In genomic region chr11:57311109-57311936, GRCh38 we compare ENCODE assay signal across 8 cellular contexts. TPM values are rescaled to one million over a fixed set of nuclear protein-coding genes. Genes with fewer than 3 reads are reported as not detected.
DNase-seq lines count a peak whose midpoint lies in the region; ATAC-seq and TF ChIP-seq lines count a peak whose summit lies in the region.

No MANE protein-coding gene starts in this region.

- H3K9me3 Mint-ChIP-seq in activated T-helper 1 cell treated with anti-CD3 and anti-CD28 coated beads, Interleukin-12 subunit alpha, Interleukin-12 subunit beta, Interleukin-2, Interleukin-4 antibody, amounts not matched to agents 30 ng/mL and 10 ng/mL and 1 ng/mL, durations not matched to agents 14 hours and 24 hours and 36 hours: no peaks in the 10 kb centered on the region
- no peaks in the 10 kb centered on the region for H3K9me3 Mint-ChIP-seq in natural killer cell

- peaks cover 5% of the 10 kb centered on the region for H3K36me3 Mint-ChIP-seq in activated T-helper 1 cell treated with anti-CD3 and anti-CD28 coated beads, Interleukin-12 subunit alpha, Interleukin-12 subunit beta, Interleukin-2, Interleukin-4 antibody, amounts not matched to agents 30 ng/mL and 10 ng/mL and 1 ng/mL, durations not matched to agents 14 hours and 24 hours and 36 hours (ENCODE audit: low read depth)
- H3K36me3 Mint-ChIP-seq in natural killer cell: no peaks in the 10 kb centered on the region

- peaks cover 2% of the 10 kb centered on the region for H3K27me3 Mint-ChIP-seq in activated T-helper 1 cell treated with anti-CD3 and anti-CD28 coated beads, Interleukin-12 subunit alpha, Interleukin-12 subunit beta, Interleukin-2, Interleukin-4 antibody, amounts not matched to agents 30 ng/mL and 10 ng/mL and 1 ng/mL, durations not matched to agents 14 hours and 24 hours and 36 hours (ENCODE audit: insufficient read depth)
- no peaks in the 10 kb centered on the region for H3K27me3 Mint-ChIP-seq in natural killer cell (ENCODE audit: low read depth in 2 of 2)

- peak overlapping the region; percentile 65 for H3K4me3 Mint-ChIP-seq in activated T-helper 1 cell treated with anti-CD3 and anti-CD28 coated beads, Interleukin-12 subunit alpha, Interleukin-12 subunit beta, Interleukin-2, Interleukin-4 antibody, amounts not matched to agents 30 ng/mL and 10 ng/mL and 1 ng/mL, durations not matched to agents 14 hours and 24 hours and 36 hours
- H3K4me3 Mint-ChIP-seq in natural killer cell: peak overlapping the region; percentile 4

- H3K27ac Mint-ChIP-seq in activated T-helper 1 cell treated with anti-CD3 and anti-CD28 coated beads, Interleukin-12 subunit alpha, Interleukin-12 subunit beta, Interleukin-2, Interleukin-4 antibody, amounts not matched to agents 30 ng/mL and 10 ng/mL and 1 ng/mL, durations not matched to agents 14 hours and 24 hours and 36 hours: peak overlapping the region; percentile 43
- peak overlapping the region in 1 of 2 donors; percentile 79 for H3K27ac Mint-ChIP-seq in natural killer cell

- H3K4me1 Mint-ChIP-seq in activated T-helper 1 cell treated with anti-CD3 and anti-CD28 coated beads, Interleukin-12 subunit alpha, Interleukin-12 subunit beta, Interleukin-2, Interleukin-4 antibody, amounts not matched to agents 30 ng/mL and 10 ng/mL and 1 ng/mL, durations not matched to agents 14 hours and 24 hours and 36 hours (ENCODE audit: low read depth): peaks cover 5% of the 10 kb centered on the region
- H3K4me1 Mint-ChIP-seq in natural killer cell: peaks cover 6 to 24% of the 10 kb centered on the region in 2 donors

- H3K27ac ChIP-seq in temporal lobe (ENCODE audit: low read depth, low read length): peak overlapping the region; percentile 57

- no peak for TF ChIP-seq CTCF in fibroblast of pulmonary artery (IDR thresholded peaks at IDR 0.05; ENCODE audit: low read length, missing control alignments)
- TF ChIP-seq CTCF in natural killer cell (IDR thresholded peaks at IDR 0.05): no peak

- intact Hi-C loops in activated T-helper 1 cell treated with anti-CD3 and anti-CD28 coated beads, Interleukin-12 subunit alpha, Interleukin-12 subunit beta, Interleukin-2, Interleukin-4 antibody, amounts not matched to agents 30 ng/mL and 10 ng/mL and 1 ng/mL, durations not matched to agents 14 hours and 24 hours and 36 hours (cut with micrococcal nuclease): loop anchor here (1.0 kb wide), 1 partner anchor 14 kb away; no protein-coding TSS in a partner anchor
- intact Hi-C loops in natural killer cell (cut with micrococcal nuclease): no loop called here

- H3K4me3 ChIP-seq in fibroblast of pulmonary artery (replicated peaks; ENCODE audit: low read depth, low read length): peak overlapping the region; percentile 59

- ATAC-seq in GM19043 (IDR thresholded peaks at IDR 0.05; ENCODE audit: low read depth, unreplicated experiment) (peak; percentile 97), HG03175 (IDR thresholded peaks at IDR 0.05; ENCODE audit: unreplicated experiment) (peak; percentile 88), natural killer cell (peak; percentile 49 to 92 (median 71))

- DNase-seq in Ammon's horn (ENCODE audit: low spot score) (peak; percentile 66), NOMO-1 treated with dmso at 0.1 percent for 144 hours (lab: John Stamatoyannopoulos, UW; ENCODE audit: unreplicated experiment) (peak; percentile 83), fibroblast of pulmonary artery (ENCODE audit: low read depth) (peak; percentile 98), natural killer cell (peak; percentile 29)
- peak; percentile 47 for DNase-seq in activated T-helper 1 cell treated with anti-CD3 and anti-CD28 coated beads, Interleukin-12 subunit alpha, Interleukin-12 subunit beta, Interleukin-2, Interleukin-4 antibody, amounts not matched to agents 30 ng/mL and 10 ng/mL and 1 ng/mL, durations not matched to agents 14 hours and 24 hours and 36 hours (ENCODE audit: low spot score)

RNA-seq across cellular contexts. Expression of gene TNKS1BP1, which starts 13.4 kb away (rescaled TPM):
- total RNA-seq in activated T-helper 1 cell treated with anti-CD3 and anti-CD28 coated beads, Interleukin-12 subunit alpha, Interleukin-12 subunit beta, Interleukin-2, Interleukin-4 antibody, amounts not matched to agents 30 ng/mL and 10 ng/mL and 1 ng/mL, durations not matched to agents 14 hours and 24 hours and 36 hours: 22.1 and 24.3 TPM in 2 replicates
- total RNA-seq in natural killer cell (1 to 10 TPM; 4.3 to 9.3 (median 7.5) TPM), temporal lobe (13.5 TPM)

RNA-seq across cellular contexts. Expression of gene SSRP1, which starts 24.4 kb away (rescaled TPM):
- total RNA-seq in activated T-helper 1 cell treated with anti-CD3 and anti-CD28 coated beads, Interleukin-12 subunit alpha, Interleukin-12 subunit beta, Interleukin-2, Interleukin-4 antibody, amounts not matched to agents 30 ng/mL and 10 ng/mL and 1 ng/mL, durations not matched to agents 14 hours and 24 hours and 36 hours: 235 and 239 TPM in 2 replicates
- total RNA-seq in natural killer cell (10 to 100 TPM; 45.5 to 50.0 (median 47.1) TPM), temporal lobe (45.2 TPM)

RNA-seq across cellular contexts. Expression of gene P2RX3, which starts 26.8 kb away (rescaled TPM):
- not detected in 2 replicates for total RNA-seq in activated T-helper 1 cell treated with anti-CD3 and anti-CD28 coated beads, Interleukin-12 subunit alpha, Interleukin-12 subunit beta, Interleukin-2, Interleukin-4 antibody, amounts not matched to agents 30 ng/mL and 10 ng/mL and 1 ng/mL, durations not matched to agents 14 hours and 24 hours and 36 hours
- total RNA-seq in natural killer cell (not detected), temporal lobe (not detected)

Comparison
In these comparisons a context has a peak if more than half of its experiments do, and no peak if none do; other contexts are left out.
1. Peak in every context shown above with its lines: DNase-seq, ATAC-seq, H3K4me3 ChIP-seq and H3K27ac ChIP-seq.
2. DNase-seq: peak in every context shown above with its lines; median percentile 98 in fibroblast of pulmonary artery; 83 in NOMO-1 treated with dmso at 0.1 percent for 144 hours; 66 in Ammon's horn; 47 in activated T-helper 1 cell treated with anti-CD3 and anti-CD28 coated beads, Interleukin-12 subunit alpha, Interleukin-12 subunit beta, Interleukin-2, Interleukin-4 antibody, amounts not matched to agents 30 ng/mL and 10 ng/mL and 1 ng/mL, durations not matched to agents 14 hours and 24 hours and 36 hours; 29 in natural killer cell.